In genomic region chr11:108122166-108122628, GRCh38 we compare ENCODE assay signal across 8 cellular contexts. TPM values are rescaled to one million over a fixed set of nuclear protein-coding genes. Genes with fewer than 3 reads are reported as not detected.
DNase-seq lines count a peak whose midpoint lies in the region; ATAC-seq, FAIRE-seq and TF ChIP-seq lines count a peak whose summit lies in the region.

No MANE protein-coding gene starts in this region.

- H3K36me3 Mint-ChIP-seq in WTC11 = no peaks in the 10 kb centered on the region

- TF ChIP-seq CTCF in AG04449 (IDR thresholded peaks at IDR 0.05; ENCODE audit: insufficient read depth, low read length, missing control alignments) = no peak
- TF ChIP-seq CTCF in WTC11 (IDR thresholded peaks at IDR 0.05) = no peak
- no peak for TF ChIP-seq CTCF in psoas muscle (IDR thresholded peaks at IDR 0.05)

- H3K36me3 ChIP-seq in psoas muscle (ENCODE audit: insufficient read depth in 1 of 2, low read depth in 1 of 2) = peaks cover 0 to under 1% of the 10 kb centered on the region in 2 donors

- H3K27ac ChIP-seq in psoas muscle = peak overlapping the region; percentile 95

- 13 to 21% (median 18%) methylated on average over 9 of the region's 9 CpGs for WGBS in psoas muscle, 3 donors

- peak overlapping the region; percentile 91 for H3K4me3 Mint-ChIP-seq in WTC11

- H3K27ac Mint-ChIP-seq in WTC11 = no peak overlapping the region

- FAIRE-seq in GM19239 (lab: Jason Lieb, UNC) = peak; percentile 49

- POLR2A ChIA-PET in AG04449 (lab: Yijun Ruan, JAX) = no interaction called here
- POLR2A ChIA-PET in WTC11 (lab: Charles Lee) = interaction anchor here (1.2 kb wide), 1 partner anchor 8 kb away, joined by 3 read pairs; no protein-coding TSS in a partner anchor

- no peaks in the 10 kb centered on the region for H3K27me3 ChIP-seq in psoas muscle (ENCODE audit: insufficient read depth in 3 of 3, low read length in 2 of 3)

- no peaks in the 10 kb centered on the region for H3K9me3 ChIP-seq in psoas muscle

- H3K4me3 ChIP-seq in AG04449 (ENCODE audit: low read depth, low read length) (peak overlapping the region; percentile 82), psoas muscle (peak overlapping the region; percentile 87)

- no peak for DNase-seq in AG04449 (ENCODE audit: low read depth, low spot score)
- DNase-seq in GM19239 (ENCODE audit: insufficient read length, low spot score) = no peak
- DNase-seq in WTC11 (ENCODE audit: low spot score) = no peak
- peak; percentile 32 for DNase-seq in globus pallidus (ENCODE audit: low spot score)
- no peak for DNase-seq in psoas muscle
- DNase-seq in 8988T = no peak

- H3K4me1 Mint-ChIP-seq in WTC11 = peaks cover 15% of the 10 kb centered on the region

- ATAC-seq in WTC11 (no peak), psoas muscle (peak; percentile 44 to 68 (median 63)), HG03280 (IDR thresholded peaks at IDR 0.05; ENCODE audit: unreplicated experiment) (no peak), HG02970 (IDR thresholded peaks at IDR 0.05; ENCODE audit: low FRiP score, unreplicated experiment) (no peak)

- intact Hi-C loops in psoas muscle (cut with DNase I) = loop anchor here (5.0 kb wide), 2 partner anchors 100 to 540 kb away; partner anchors contain the start of genes ATM (in 2 of the 2) and NPAT (in 2 of the 2)

- no peaks in the 10 kb centered on the region for H3K9me3 Mint-ChIP-seq in WTC11

- CTCF ChIA-PET in AG04449 (lab: Yijun Ruan, JAX) (interaction anchor here (1.0 kb wide), 1 partner anchor 533 kb away, joined by 3 read pairs; no protein-coding TSS in a partner anchor), WTC11 (lab: Charles Lee) (interaction anchor here (1.0 to 1.9 kb wide), 5 partner anchors 14 to 544 kb away, joined by 3 to 6 read pairs (median 4); partner anchors contain the start of gene CUL5)

- peaks cover 33% of the 10 kb centered on the region for H3K4me1 ChIP-seq in psoas muscle

- H3K27me3 Mint-ChIP-seq in WTC11 (ENCODE audit: low read depth) = peaks cover 16% of the 10 kb centered on the region

TF ChIP-seq in WTC11, 78 proteins besides CTCF, POLR2A, EP300 and RAD21:
- TF ChIP-seq JAZF1 (CRISPR knock-in tag; IDR thresholded peaks at IDR 0.05) (no peak), TP53 (CRISPR knock-in tag; IDR thresholded peaks at IDR 0.05) (no peak)
- TF ChIP-seq, protein P1, sequence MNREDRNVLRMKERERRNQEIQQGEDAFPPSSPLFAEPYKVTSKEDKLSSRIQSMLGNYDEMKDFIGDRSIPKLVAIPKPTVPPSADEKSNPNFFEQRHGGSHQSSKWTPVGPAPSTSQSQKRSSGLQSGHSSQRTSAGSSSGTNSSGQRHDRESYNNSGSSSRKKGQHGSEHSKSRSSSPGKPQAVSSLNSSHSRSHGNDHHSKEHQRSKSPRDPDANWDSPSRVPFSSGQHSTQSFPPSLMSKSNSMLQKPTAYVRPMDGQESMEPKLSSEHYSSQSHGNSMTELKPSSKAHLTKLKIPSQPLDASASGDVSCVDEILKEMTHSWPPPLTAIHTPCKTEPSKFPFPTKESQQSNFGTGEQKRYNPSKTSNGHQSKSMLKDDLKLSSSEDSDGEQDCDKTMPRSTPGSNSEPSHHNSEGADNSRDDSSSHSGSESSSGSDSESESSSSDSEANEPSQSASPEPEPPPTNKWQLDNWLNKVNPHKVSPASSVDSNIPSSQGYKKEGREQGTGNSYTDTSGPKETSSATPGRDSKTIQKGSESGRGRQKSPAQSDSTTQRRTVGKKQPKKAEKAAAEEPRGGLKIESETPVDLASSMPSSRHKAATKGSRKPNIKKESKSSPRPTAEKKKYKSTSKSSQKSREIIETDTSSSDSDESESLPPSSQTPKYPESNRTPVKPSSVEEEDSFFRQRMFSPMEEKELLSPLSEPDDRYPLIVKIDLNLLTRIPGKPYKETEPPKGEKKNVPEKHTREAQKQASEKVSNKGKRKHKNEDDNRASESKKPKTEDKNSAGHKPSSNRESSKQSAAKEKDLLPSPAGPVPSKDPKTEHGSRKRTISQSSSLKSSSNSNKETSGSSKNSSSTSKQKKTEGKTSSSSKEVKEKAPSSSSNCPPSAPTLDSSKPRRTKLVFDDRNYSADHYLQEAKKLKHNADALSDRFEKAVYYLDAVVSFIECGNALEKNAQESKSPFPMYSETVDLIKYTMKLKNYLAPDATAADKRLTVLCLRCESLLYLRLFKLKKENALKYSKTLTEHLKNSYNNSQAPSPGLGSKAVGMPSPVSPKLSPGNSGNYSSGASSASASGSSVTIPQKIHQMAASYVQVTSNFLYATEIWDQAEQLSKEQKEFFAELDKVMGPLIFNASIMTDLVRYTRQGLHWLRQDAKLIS (CRISPR knock-in tag; IDR thresholded peaks at IDR 0.05; ENCODE audit: borderline replicate concordance) = no peak

RNA-seq across cellular contexts. Expression of gene ACAT1, which starts 0.8 kb away (rescaled TPM):
- total RNA-seq in WTC11 (2021) (31.4 to 39.1 TPM (median 37.1 TPM) in 3 replicates), psoas muscle (100 to 1,000 TPM; 156 to 263 (median 208) TPM)
- polyA plus RNA-seq in psoas muscle = 100 to 1,000 TPM; 141 to 246 (median 162) TPM

Comparison
In these comparisons a context has a peak if more than half of its experiments do, and no peak if none do; other contexts are left out.
1. ATAC-seq: peak in psoas muscle (4 of 4); none in WTC11 (single experiment), HG03280 (single experiment) and HG02970 (single experiment).